ENCODE assay signal across 18 cellular contexts in the genomic region with DNA sequence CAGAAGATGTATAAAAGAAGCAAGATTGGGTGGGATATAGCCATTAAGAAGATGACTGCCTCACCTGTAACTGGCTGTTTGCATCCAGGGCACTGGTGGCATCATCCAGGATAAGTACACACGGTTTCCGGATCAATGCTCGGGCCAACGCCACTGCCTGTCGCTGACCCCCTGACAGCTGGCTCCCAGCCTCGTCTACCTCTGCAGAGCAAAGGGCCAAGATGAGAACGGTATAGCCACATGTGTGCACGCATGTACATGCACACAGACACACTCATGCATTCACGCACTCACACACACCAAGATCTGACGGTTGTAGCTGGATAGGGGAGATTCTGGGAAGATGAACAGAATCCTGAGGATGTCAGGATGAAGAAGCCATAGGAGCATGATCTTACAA. TPM values are rescaled to one million over a fixed set of nuclear protein-coding genes. Genes with fewer than 3 reads are reported as not detected.
A peak's percentile ranks its signal among the peaks of the same experiment; 100 is the strongest.
DNase-seq lines count a peak whose midpoint lies in the region; ATAC-seq lines count a peak whose summit lies in the region.
"Had no signal": no experiment of that assay in that cellular context is flagged by ENCODE, and none has a peak within 500 bp of the region (broad histone marks: within the 10 kb centered on the region; RNA-seq: fewer than 3 reads in every experiment).

No MANE protein-coding gene starts in this region.

- H3K36me3 Mint-ChIP-seq in stimulated activated naive CD8-positive, alpha-beta T cell treated with anti-CD3 and anti-CD28 coated beads, Interleukin-15, Interleukin-2, amounts not matched to agents 100 ng/mL and 50 ng/mL, for 24 hours (ENCODE audit: low read depth): peaks cover 95% of the 10 kb centered on the region
- H3K36me3 Mint-ChIP-seq in activated CD4-positive, alpha-beta memory T cell treated with anti-CD3 and anti-CD28 coated beads, Interleukin-2, amount 10 ng/mL, durations not matched to agents 7 days and 5 days (ENCODE audit: low read depth): peaks cover 96% of the 10 kb centered on the region

- peak overlapping the region; percentile 61 for H3K27ac Mint-ChIP-seq in stimulated activated naive CD8-positive, alpha-beta T cell treated with anti-CD3 and anti-CD28 coated beads, Interleukin-15, Interleukin-2, amounts not matched to agents 100 ng/mL and 50 ng/mL, for 24 hours
- peak overlapping the region; percentile 99 for H3K27ac Mint-ChIP-seq in activated CD4-positive, alpha-beta memory T cell treated with anti-CD3 and anti-CD28 coated beads, Interleukin-2, amount 10 ng/mL, durations not matched to agents 7 days and 5 days

- H3K4me1 Mint-ChIP-seq in stimulated activated naive CD8-positive, alpha-beta T cell treated with anti-CD3 and anti-CD28 coated beads, Interleukin-15, Interleukin-2, amounts not matched to agents 100 ng/mL and 50 ng/mL, for 24 hours (ENCODE audit: low read depth): peaks cover 86% of the 10 kb centered on the region
- peaks cover 64% of the 10 kb centered on the region for H3K4me1 Mint-ChIP-seq in activated CD4-positive, alpha-beta memory T cell treated with anti-CD3 and anti-CD28 coated beads, Interleukin-2, amount 10 ng/mL, durations not matched to agents 7 days and 5 days

- CTCF ChIA-PET in activated CD4-positive, alpha-beta memory T cell treated with anti-CD3 and anti-CD28 coated beads, Interleukin-2, amount 10 ng/mL, durations not matched to agents 7 days and 5 days (lab: Charles Lee): interaction anchor here (1.3 to 3.9 kb wide), 3 partner anchors 9 to 21 kb away, joined by 5 to 96 read pairs (median 34); partner anchors contain the start of genes PSMB9, TAP1 and TAP2

- DNase-seq in stimulated activated naive CD8-positive, alpha-beta T cell treated with anti-CD3 and anti-CD28 coated beads, Interleukin-15, Interleukin-2, amounts not matched to agents 100 U/mL and 50 U/mL, for 24 hours: no peak
- DNase-seq in activated CD4-positive, alpha-beta memory T cell treated with anti-CD3 and anti-CD28 coated beads, Interleukin-2, amount 10 ng/mL, durations not matched to agents 7 days and 5 days: no peak
- DNase-seq in left lobe of liver (ENCODE audit: low spot score): peak; percentile 37
- no peak for DNase-seq in NCI-H345 treated with DMSO at 0.1 percent for 48 hours (lab: John Stamatoyannopoulos, UW; ENCODE audit: unreplicated experiment)
- DNase-seq in SHP77 (lab: John Stamatoyannopoulos, UW): no peak
- DNase-seq: activated CD4-positive, CD25-positive, alpha-beta regulatory T cell; anterior cingulate cortex; DMS 273 treated with DMSO at 0.1 percent for 48 hours; GDM1; NCI-H1105 treated with DMSO at 0.1 percent for 48 hours; NCI-H526 treated with DMSO at 0.1 percent for 48 hours; pancreas; stimulated activated CD4-positive, alpha-beta T cell treated with anti-CD3 and anti-CD28 coated beads, Interleukin-1b, Interleukin-23, amount 100 ng/mL, for 48 hours; substantia nigra had no signal

- no peak for ATAC-seq in stimulated activated naive CD8-positive, alpha-beta T cell treated with anti-CD3 and anti-CD28 coated beads, Interleukin-15, Interleukin-2, amounts not matched to agents 100 U/mL and 50 U/mL, for 24 hours
- ATAC-seq in left lobe of liver (no peak), HG03520 (IDR thresholded peaks at IDR 0.05; ENCODE audit: unreplicated experiment) (no peak)
- ATAC-seq: pancreas, Right ventricle myocardium inferior had no signal

- no peaks in the 10 kb centered on the region for H3K9me3 Mint-ChIP-seq in stimulated activated naive CD8-positive, alpha-beta T cell treated with anti-CD3 and anti-CD28 coated beads, Interleukin-15, Interleukin-2, amounts not matched to agents 100 ng/mL and 50 ng/mL, for 24 hours
- H3K9me3 Mint-ChIP-seq in activated CD4-positive, alpha-beta memory T cell treated with anti-CD3 and anti-CD28 coated beads, Interleukin-2, amount 10 ng/mL, durations not matched to agents 7 days and 5 days: no peaks in the 10 kb centered on the region

- H3K27me3 Mint-ChIP-seq in stimulated activated naive CD8-positive, alpha-beta T cell treated with anti-CD3 and anti-CD28 coated beads, Interleukin-15, Interleukin-2, amounts not matched to agents 100 ng/mL and 50 ng/mL, for 24 hours: no peaks in the 10 kb centered on the region
- H3K27me3 Mint-ChIP-seq in activated CD4-positive, alpha-beta memory T cell treated with anti-CD3 and anti-CD28 coated beads, Interleukin-2, amount 10 ng/mL, durations not matched to agents 7 days and 5 days: no peaks in the 10 kb centered on the region

- POLR2A ChIA-PET in activated CD4-positive, alpha-beta memory T cell treated with anti-CD3 and anti-CD28 coated beads, Interleukin-2, amount 10 ng/mL, durations not matched to agents 7 days and 5 days (lab: Charles Lee): interaction anchor here (3.0 to 16.8 kb wide), 4 partner anchors 9 to 124 kb away, joined by 11 to 1055 read pairs (median 357); partner anchors contain the start of genes BRD2, PSMB9, TAP1 and TAP2

- H3K4me3 Mint-ChIP-seq in stimulated activated naive CD8-positive, alpha-beta T cell treated with anti-CD3 and anti-CD28 coated beads, Interleukin-15, Interleukin-2, amounts not matched to agents 100 ng/mL and 50 ng/mL, for 24 hours: peak overlapping the region; percentile 99
- peak overlapping the region; percentile 97 for H3K4me3 Mint-ChIP-seq in activated CD4-positive, alpha-beta memory T cell treated with anti-CD3 and anti-CD28 coated beads, Interleukin-2, amount 10 ng/mL, durations not matched to agents 7 days and 5 days

RNA-seq across cellular contexts. Expression of gene PSMB8, which starts 3.2 kb away (rescaled TPM):
- total RNA-seq in activated CD4-positive, alpha-beta memory T cell treated with anti-CD3 and anti-CD28 coated beads, Interleukin-2, amount 10 ng/mL, durations not matched to agents 7 days and 5 days: 100 to 1,000 TPM; 389 to 401 TPM
- total RNA-seq in left lobe of liver: 41.1 TPM

RNA-seq across cellular contexts. Expression of gene TAP1, which starts 6.5 kb away (rescaled TPM):
- 100 to 1,000 TPM; 410 to 412 TPM for total RNA-seq in activated CD4-positive, alpha-beta memory T cell treated with anti-CD3 and anti-CD28 coated beads, Interleukin-2, amount 10 ng/mL, durations not matched to agents 7 days and 5 days
- total RNA-seq in left lobe of liver: 10.6 TPM

RNA-seq across cellular contexts. Expression of gene PSMB9, which starts 7.0 kb away (rescaled TPM):
- 100 to 1,000 TPM; 368 to 372 TPM for total RNA-seq in activated CD4-positive, alpha-beta memory T cell treated with anti-CD3 and anti-CD28 coated beads, Interleukin-2, amount 10 ng/mL, durations not matched to agents 7 days and 5 days
- total RNA-seq in left lobe of liver: 13.9 TPM

RNA-seq across cellular contexts. Expression of gene TAP2, which starts 8.5 kb away (rescaled TPM):
- total RNA-seq in activated CD4-positive, alpha-beta memory T cell treated with anti-CD3 and anti-CD28 coated beads, Interleukin-2, amount 10 ng/mL, durations not matched to agents 7 days and 5 days: 100 to 1,000 TPM; 203 to 211 TPM
- total RNA-seq in left lobe of liver: 11.8 TPM

RNA-seq across cellular contexts. Expression of gene HLA-DOB, which starts 30.2 kb away (rescaled TPM):
- total RNA-seq in activated CD4-positive, alpha-beta memory T cell treated with anti-CD3 and anti-CD28 coated beads, Interleukin-2, amount 10 ng/mL, durations not matched to agents 7 days and 5 days: 1 to 10 TPM; 1.5 to 2.2 TPM
- not detected for total RNA-seq in left lobe of liver
- total RNA-seq: LHCN-M2, Right ventricle myocardium inferior had no signal

Comparison
In these comparisons a context has a peak if more than half of its experiments do, and no peak if none do; other contexts are left out.
1. RNA of gene TAP1, which starts 6.5 kb away (total RNA-seq): 410 to 412 TPM in activated CD4-positive, alpha-beta memory T cell treated with anti-CD3 and anti-CD28 coated beads, Interleukin-2, amount 10 ng/mL, durations not matched to agents 7 days and 5 days; 10.6 TPM in left lobe of liver (single experiment); every median in the first group is over 10 times any median in the second.
2. RNA of gene PSMB9, which starts 7.0 kb away (total RNA-seq): 368 to 372 TPM in activated CD4-positive, alpha-beta memory T cell treated with anti-CD3 and anti-CD28 coated beads, Interleukin-2, amount 10 ng/mL, durations not matched to agents 7 days and 5 days; 13.9 TPM in left lobe of liver (single experiment); every median in the first group is over 10 times any median in the second.